In genomic region chr17:1055751-1056645, GRCh38 we compare ENCODE assay signal across 8 cellular contexts. TPM values are rescaled to one million over a fixed set of nuclear protein-coding genes. Genes with fewer than 3 reads are reported as not detected.
A peak's percentile ranks its signal among the peaks of the same experiment; 100 is the strongest.
DNase-seq lines count a peak whose midpoint lies in the region; ATAC-seq and TF ChIP-seq lines count a peak whose summit lies in the region.

No MANE protein-coding gene starts in this region.

- no peak overlapping the region for H3K56ac ChIP-seq in mesendoderm (ENCODE audit: low read length)

- H2AFZ ChIP-seq in KMS-11 (ENCODE audit: low read depth) = no peak overlapping the region

- H3K9ac ChIP-seq in KMS-11 = no peak overlapping the region
- no peak overlapping the region for H3K9ac ChIP-seq in mesendoderm (ENCODE audit: low read length)

- H2AK5ac ChIP-seq in mesendoderm (ENCODE audit: low read length) = no peak overlapping the region

- TF ChIP-seq CTCF in Calu3 (IDR thresholded peaks at IDR 0.05; ENCODE audit: unreplicated experiment) = peak; percentile 57
- TF ChIP-seq CTCF in KMS-11 (conservative IDR thresholded peaks at IDR 0.05; ENCODE audit: low read depth, low read length) = peak; percentile 54

- CTCF ChIA-PET in Calu3 (lab: Charles Lee) = interaction anchor here (0.6 to 1.2 kb wide), 7 partner anchors 8 to 173 kb away, joined by 3 to 4 read pairs (median 3); no protein-coding TSS in a partner anchor
- CTCF ChIA-PET in activated CD4-positive, alpha-beta T cell treated with anti-CD3 and anti-CD28 coated beads, Interleukin-2, amount 10 ng/mL, durations not matched to agents 7 days and 5 days (lab: Charles Lee) = interaction anchor here (0.6 to 2.1 kb wide), 8 partner anchors 11 to 1273 kb away, joined by 3 to 6 read pairs (median 3); partner anchors contain the start of gene TIMM22

- intact Hi-C loops in Calu3 (cut with micrococcal nuclease; ENCODE audit: unreplicated experiment) = no loop called here

- H3K4ac ChIP-seq in mesendoderm (ENCODE audit: low read depth, low read length) = no peak overlapping the region

- peaks cover 25% of the 10 kb centered on the region for H3K36me3 Mint-ChIP-seq in Calu3 (ENCODE audit: insufficient read depth, unreplicated experiment)
- H3K36me3 Mint-ChIP-seq in activated CD4-positive, alpha-beta T cell treated with anti-CD3 and anti-CD28 coated beads, Interleukin-2, amount 10 ng/mL, durations not matched to agents 7 days and 5 days (ENCODE audit: low read depth) = peaks cover 37% of the 10 kb centered on the region

- H3K27me3 ChIP-seq in KMS-11 (ENCODE audit: insufficient read depth, low read depth) = no peaks in the 10 kb centered on the region
- no peaks in the 10 kb centered on the region for H3K27me3 ChIP-seq in mesendoderm (ENCODE audit: insufficient read depth, low read length, poor library complexity)

- no peaks in the 10 kb centered on the region for H3K27me3 Mint-ChIP-seq in Calu3 (ENCODE audit: unreplicated experiment)
- H3K27me3 Mint-ChIP-seq in activated CD4-positive, alpha-beta T cell treated with anti-CD3 and anti-CD28 coated beads, Interleukin-2, amount 10 ng/mL, durations not matched to agents 7 days and 5 days = no peaks in the 10 kb centered on the region

- no peak overlapping the region for H3K23ac ChIP-seq in mesendoderm (ENCODE audit: low read length)

- H3K4me3 ChIP-seq in KMS-11 (IDR thresholded peaks at IDR 0.05; ENCODE audit: insufficient read depth, low read depth, low read length) (no peak overlapping the region), mesendoderm (ENCODE audit: low read length) (no peak overlapping the region)

- H2BK15ac ChIP-seq in mesendoderm (replicated peaks; ENCODE audit: low read depth) = no peak overlapping the region

- H4K20me1 ChIP-seq in KMS-11 (ENCODE audit: insufficient read depth) = no peaks in the 10 kb centered on the region

- DNase-seq in Calu3 (peak; percentile 46), mesendoderm (peak; percentile 79), stromal cell of bone marrow (ENCODE audit: low read depth) (peak; percentile 28)
- DNase-seq in activated CD4-positive, alpha-beta T cell treated with anti-CD3 and anti-CD28 coated beads, Interleukin-2, amount 10 ng/mL, durations not matched to agents 7 days and 5 days = peak; percentile 53
- DNase-seq in effector CD8-positive, alpha-beta T cell (lab: John Stamatoyannopoulos, UW) = peak; percentile 18

- BruUV-seq in Calu3 (replicated peaks; lab: Mats Ljungman, UMichigan) = no TSS peak

- H3K9me3 Mint-ChIP-seq in Calu3 (ENCODE audit: low read depth, unreplicated experiment) = no peaks in the 10 kb centered on the region
- no peaks in the 10 kb centered on the region for H3K9me3 Mint-ChIP-seq in activated CD4-positive, alpha-beta T cell treated with anti-CD3 and anti-CD28 coated beads, Interleukin-2, amount 10 ng/mL, durations not matched to agents 7 days and 5 days

- H3K27ac Mint-ChIP-seq in Calu3 (ENCODE audit: unreplicated experiment) = no peak overlapping the region
- no peak overlapping the region for H3K27ac Mint-ChIP-seq in activated CD4-positive, alpha-beta T cell treated with anti-CD3 and anti-CD28 coated beads, Interleukin-2, amount 10 ng/mL, durations not matched to agents 7 days and 5 days

- no peak overlapping the region for H3K4me3 Mint-ChIP-seq in Calu3 (ENCODE audit: low read depth, unreplicated experiment)
- no peak overlapping the region for H3K4me3 Mint-ChIP-seq in activated CD4-positive, alpha-beta T cell treated with anti-CD3 and anti-CD28 coated beads, Interleukin-2, amount 10 ng/mL, durations not matched to agents 7 days and 5 days

- no peak overlapping the region for H3K4me2 ChIP-seq in KMS-11
- H3K4me2 ChIP-seq in mesendoderm (ENCODE audit: low read length) = no peak overlapping the region

- no peak overlapping the region for H4K5ac ChIP-seq in mesendoderm (ENCODE audit: low read length)

- no peak overlapping the region for H3K18ac ChIP-seq in mesendoderm (ENCODE audit: low read length)

- no peak overlapping the region for H2BK120ac ChIP-seq in mesendoderm (ENCODE audit: low read depth, low read length)

- H3K79me1 ChIP-seq in mesendoderm (ENCODE audit: low read length) = no peaks in the 10 kb centered on the region

- no peaks in the 10 kb centered on the region for H3K4me1 ChIP-seq in KMS-11 (ENCODE audit: low read depth, poor library complexity, severe bottlenecking)
- no peaks in the 10 kb centered on the region for H3K4me1 ChIP-seq in mesendoderm (ENCODE audit: control insufficient read depth, low read depth, low read length)

- POLR2A ChIA-PET in activated CD4-positive, alpha-beta T cell treated with anti-CD3 and anti-CD28 coated beads, Interleukin-2, amount 10 ng/mL, durations not matched to agents 7 days and 5 days (lab: Charles Lee) = interaction anchor here (0.5 kb wide), 1 partner anchor 907 kb away, joined by 3 read pairs; no protein-coding TSS in a partner anchor

- WGBS in mesendoderm (ENCODE audit: extremely low coverage, insufficient coverage, low lambda C conversion rate) = no CpG with 5 or more reads among the region's 22 CpGs

- H3K36me3 ChIP-seq in KMS-11 (ENCODE audit: insufficient read depth) (no peaks in the 10 kb centered on the region), mesendoderm (ENCODE audit: control insufficient read depth, insufficient read depth, low read length) (no peaks in the 10 kb centered on the region)

- H3K79me2 ChIP-seq in KMS-11 (ENCODE audit: insufficient read depth, low read depth) = no peaks in the 10 kb centered on the region
- H3K79me2 ChIP-seq in mesendoderm (ENCODE audit: control insufficient read depth, insufficient read depth, low read length) = no peaks in the 10 kb centered on the region

- no peaks in the 10 kb centered on the region for H3K4me1 Mint-ChIP-seq in Calu3 (ENCODE audit: low read depth, unreplicated experiment)
- no peaks in the 10 kb centered on the region for H3K4me1 Mint-ChIP-seq in activated CD4-positive, alpha-beta T cell treated with anti-CD3 and anti-CD28 coated beads, Interleukin-2, amount 10 ng/mL, durations not matched to agents 7 days and 5 days

- H4K8ac ChIP-seq in mesendoderm (ENCODE audit: low read depth, low read length) = no peak overlapping the region

- ATAC-seq in HG02759 (IDR thresholded peaks at IDR 0.05; ENCODE audit: unreplicated experiment) = no peak
- ATAC-seq in HG02571 (IDR thresholded peaks at IDR 0.05; ENCODE audit: unreplicated experiment) = no peak

- H3K27ac ChIP-seq in KMS-11 (no peak overlapping the region), mesendoderm (ENCODE audit: low read depth, low read length) (no peak overlapping the region)

- no peak overlapping the region for H2BK5ac ChIP-seq in mesendoderm (ENCODE audit: low read length)

RNA-seq across cellular contexts. Expression of gene TIMM22, which starts 59.1 kb away (rescaled TPM):
- 7.2 and 7.7 TPM in 2 replicates for total RNA-seq in Calu3 (2022)
- total RNA-seq in activated CD4-positive, alpha-beta T cell treated with anti-CD3 and anti-CD28 coated beads, Interleukin-2, amount 10 ng/mL, durations not matched to agents 7 days and 5 days = 1 to 10 TPM; 8.4 to 9.2 TPM
- 16.4 TPM for polyA plus RNA-seq in mesendoderm (2013, experiment 1 of 2)
- polyA plus RNA-seq in mesendoderm (2013, experiment 2 of 2) = 16.9 TPM

Comparison
In these comparisons a context has a peak if more than half of its experiments do, and no peak if none do; other contexts are left out.
1. DNase-seq: peak in every context shown above with its lines; median percentile 79 in mesendoderm; 53 in activated CD4-positive, alpha-beta T cell treated with anti-CD3 and anti-CD28 coated beads, Interleukin-2, amount 10 ng/mL, durations not matched to agents 7 days and 5 days; 46 in Calu3; 28 in stromal cell of bone marrow; 18 in effector CD8-positive, alpha-beta T cell.